In genomic region chr15:31328425-31328998, GRCh38 we compare ENCODE assay signal across 8 cellular contexts. TPM values are rescaled to one million over a fixed set of nuclear protein-coding genes. Genes with fewer than 3 reads are reported as not detected.
DNase-seq lines count a peak whose midpoint lies in the region; FAIRE-seq and TF ChIP-seq lines count a peak whose summit lies in the region.

No MANE protein-coding gene starts in this region.

- peak overlapping the region; percentile 94 for H3K4me2 ChIP-seq in keratinocyte (ENCODE audit: control insufficient read depth, extremely low read depth, insufficient read depth, low read depth, low read length)

- FAIRE-seq in keratinocyte (lab: Jason Lieb, UNC) = peak; percentile 43

- peak overlapping the region; percentile 65 for H3K27ac ChIP-seq in angular gyrus (ENCODE audit: low read depth, low read length)
- peak overlapping the region; percentile 84 for H3K27ac ChIP-seq in keratinocyte (ENCODE audit: control insufficient read depth, insufficient read depth, low read length)

- no peak overlapping the region for H2AFZ ChIP-seq in keratinocyte (ENCODE audit: control insufficient read depth, low read length)

- peaks cover 24% of the 10 kb centered on the region for H4K20me1 ChIP-seq in keratinocyte (ENCODE audit: control insufficient read depth, extremely low read depth, insufficient read depth, low read length)

- H3K9me3 ChIP-seq in keratinocyte (ENCODE audit: control insufficient read depth, low read depth, low read length) = no peaks in the 10 kb centered on the region

- peaks cover 29% of the 10 kb centered on the region for H3K4me1 ChIP-seq in keratinocyte (ENCODE audit: control insufficient read depth, extremely low read depth, insufficient read depth, low read length)

- H3K36me3 ChIP-seq in keratinocyte (ENCODE audit: control insufficient read depth in 2 of 2, extremely low read depth in 1 of 2, insufficient read depth in 2 of 2, low read length in 2 of 2) = peaks cover 1 to 13% of the 10 kb centered on the region in 2 experiments

- dilution Hi-C loops in keratinocyte (cut with MboI; ENCODE audit: extremely low pct_ligation_motif_present, low sequenced_read_pairs) = no loop called here

- H3K4me3 ChIP-seq in keratinocyte (ENCODE audit: control insufficient read depth in 2 of 3, extremely low read depth in 1 of 3, insufficient read depth in 2 of 3, low read depth in 1 of 3, low read length in 3 of 3) = peak overlapping the region; percentile 61 to 93 (median 92)

- peaks cover 52% of the 10 kb centered on the region for H3K79me2 ChIP-seq in keratinocyte (ENCODE audit: control insufficient read depth, insufficient read depth, low read length)

- no peak for TF ChIP-seq CTCF in keratinocyte (optimal IDR thresholded peaks at IDR 0.05 in 1 of 3, IDR thresholded peaks at IDR 0.05 in 1 of 3, conservative IDR thresholded peaks at IDR 0.05 in 1 of 3; ENCODE audit: extremely low read depth in 1 of 3, insufficient read depth in 2 of 3, low read length in 3 of 3)

- peak overlapping the region; percentile 80 for H3K9ac ChIP-seq in keratinocyte (ENCODE audit: control insufficient read depth, extremely low read depth, insufficient read depth, low read length)

- H3K9me1 ChIP-seq in keratinocyte (ENCODE audit: control insufficient read depth, extremely low read depth, insufficient read depth, low read length) = peaks cover 4% of the 10 kb centered on the region

- peak; percentile 71 for DNase-seq in NK-92 treated with Interleukin-12 subunit alpha and Interleukin-12 subunit beta, amount 100 ng/mL, for 24 hours (lab: John Stamatoyannopoulos, UW)
- DNase-seq in NK-92 (lab: John Stamatoyannopoulos, UW; ENCODE audit: unreplicated experiment) (no peak), T follicular helper cell (ENCODE audit: low read depth) (peak; percentile 61), keratinocyte (ENCODE audit: low read depth, low spot score) (no peak), mucosa of gallbladder (ENCODE audit: low spot score) (no peak), pons (ENCODE audit: low spot score) (no peak)
- DNase-seq in stimulated activated CD4-positive, alpha-beta T cell treated with anti-CD3 and anti-CD28 coated beads, Interleukin-4, amount 100 ng/mL, for 48 hours (ENCODE audit: low read depth in 2 of 2) = peak; percentile 75 to 79

- H3K27me3 ChIP-seq in keratinocyte (ENCODE audit: control insufficient read depth, extremely low read depth, insufficient read depth, low read length) = no peaks in the 10 kb centered on the region

RNA-seq across cellular contexts. Expression of gene KLF13, which starts 1.9 kb away (rescaled TPM):
- 42.4 to 66.7 TPM (median 59.8 TPM) in 3 replicates for polyA plus RNA-seq in keratinocyte
- polyA plus RNA-seq in keratinocyte (2011; ENCODE audit: low read depth) = 25.8 TPM
- polyA plus RNA-seq in keratinocyte (2011; cell fraction: cytosol; rRNA removed) = 44.4 and 68.0 TPM in 2 replicates
- 107 and 118 TPM in 2 replicates for polyA plus RNA-seq in keratinocyte (2011; cell fraction: nucleus; rRNA removed)
- 58.5 and 59.0 TPM in 2 replicates for polyA plus RNA-seq in keratinocyte (2012; ENCODE audit: low replicate concordance)
- polyA minus RNA-seq in keratinocyte = 52.2 to 63.3 TPM (median 62.0 TPM) in 3 replicates
- polyA minus RNA-seq in keratinocyte (2011; cell fraction: cytosol; rRNA and poly(A)+ RNA removed) = 49.5 TPM
- 45.8 and 58.6 TPM in 2 replicates for polyA minus RNA-seq in keratinocyte (2011; cell fraction: nucleus; rRNA and poly(A)+ RNA removed)
- 86.0 TPM for total RNA-seq in mucosa of gallbladder

Comparison
In these comparisons a context has a peak if more than half of its experiments do, and no peak if none do; other contexts are left out.
1. DNase-seq: peak in NK-92 treated with Interleukin-12 subunit alpha and Interleukin-12 subunit beta, amount 100 ng/mL, for 24 hours (single experiment), T follicular helper cell (single experiment) and stimulated activated CD4-positive, alpha-beta T cell treated with anti-CD3 and anti-CD28 coated beads, Interleukin-4, amount 100 ng/mL, for 48 hours (2 of 2); none in NK-92 (single experiment), keratinocyte (single experiment), mucosa of gallbladder (single experiment) and pons (single experiment).